ENCODE assay signal across 10 cellular contexts in the genomic region with DNA sequence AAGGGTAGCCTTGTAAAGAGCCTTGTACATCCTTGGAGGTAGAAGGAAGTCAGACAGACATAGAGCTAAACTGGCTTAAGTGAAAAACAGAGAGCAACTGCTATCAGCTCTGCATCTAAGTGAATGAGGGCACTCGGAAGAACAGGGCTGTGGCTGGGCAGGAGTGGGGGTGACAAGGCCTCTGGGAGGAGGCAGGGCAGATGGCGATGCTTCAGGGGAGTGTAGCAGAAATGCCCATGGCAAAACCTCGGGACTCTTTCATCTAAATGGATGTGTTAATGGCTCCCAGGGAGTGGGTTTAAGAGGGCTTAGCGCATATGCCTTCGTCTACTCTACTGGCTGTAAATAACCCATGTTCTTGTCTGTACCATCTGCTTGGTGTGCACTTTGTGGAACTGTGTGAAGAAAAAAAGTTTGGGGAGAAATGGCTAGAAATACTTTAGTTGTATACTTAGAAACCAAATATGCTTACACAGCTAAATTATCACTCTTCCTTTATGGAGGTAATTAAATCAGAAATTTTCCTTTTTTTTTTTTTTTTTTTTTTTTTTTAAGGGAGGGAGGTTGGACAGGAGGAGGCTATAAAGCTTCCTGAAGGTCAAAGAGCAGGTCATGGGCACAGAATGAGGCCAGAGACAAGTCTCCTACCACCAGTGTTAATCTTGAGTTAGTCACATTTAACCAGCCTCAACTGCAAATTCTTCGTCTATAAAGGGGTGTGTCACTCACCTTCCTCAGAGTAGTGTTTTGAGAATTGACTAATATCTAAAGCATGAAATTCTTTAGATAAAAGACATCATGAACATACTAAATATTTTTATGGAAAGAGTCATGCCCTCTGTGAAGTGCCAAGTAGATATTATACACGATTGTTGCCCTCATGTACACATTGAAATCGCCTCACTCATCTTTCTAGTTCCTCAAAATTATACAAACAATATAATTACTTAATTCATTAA.
A peak's percentile ranks its signal among the peaks of the same experiment; 100 is the strongest.
DNase-seq lines count a peak whose midpoint lies in the region; ATAC-seq lines count a peak whose summit lies in the region.
"Had no signal": no experiment of that assay in that cellular context is flagged by ENCODE, and none has a peak within 500 bp of the region (broad histone marks: within the 10 kb centered on the region; RNA-seq: fewer than 3 reads in every experiment).

No MANE protein-coding gene starts in this region.

- no peak overlapping the region for H3K4me3 Mint-ChIP-seq in activated naive CD8-positive, alpha-beta T cell treated with anti-CD3 and anti-CD28 coated beads, Interleukin-2, amount 10 ng/mL, durations not matched to agents 7 days and 5 days
- H3K4me3 Mint-ChIP-seq in natural killer cell treated with Interleukin-12 subunit alpha and Interleukin-12 subunit beta and Interleukin-15 and Interleukin-18, amount 100 ng/mL, for 72 hours = peak overlapping the region; percentile 69

- H3K27me3 Mint-ChIP-seq in activated naive CD8-positive, alpha-beta T cell treated with anti-CD3 and anti-CD28 coated beads, Interleukin-2, amount 10 ng/mL, durations not matched to agents 7 days and 5 days = no peaks in the 10 kb centered on the region
- no peaks in the 10 kb centered on the region for H3K27me3 Mint-ChIP-seq in natural killer cell treated with Interleukin-12 subunit alpha and Interleukin-12 subunit beta and Interleukin-15 and Interleukin-18, amount 100 ng/mL, for 72 hours

- POLR2A ChIA-PET in activated naive CD8-positive, alpha-beta T cell treated with anti-CD3 and anti-CD28 coated beads, Interleukin-2, amount 10 ng/mL, durations not matched to agents 7 days and 5 days (lab: Charles Lee) = interaction anchor here (0.9 to 1.1 kb wide), 2 partner anchors 18 to 31 kb away, joined by 3 to 4 read pairs; no protein-coding TSS in a partner anchor

- H3K9me3 Mint-ChIP-seq in activated naive CD8-positive, alpha-beta T cell treated with anti-CD3 and anti-CD28 coated beads, Interleukin-2, amount 10 ng/mL, durations not matched to agents 7 days and 5 days = no peaks in the 10 kb centered on the region
- no peaks in the 10 kb centered on the region for H3K9me3 Mint-ChIP-seq in natural killer cell treated with Interleukin-12 subunit alpha and Interleukin-12 subunit beta and Interleukin-15 and Interleukin-18, amount 100 ng/mL, for 72 hours

- peaks cover 65% of the 10 kb centered on the region for H3K4me1 Mint-ChIP-seq in activated naive CD8-positive, alpha-beta T cell treated with anti-CD3 and anti-CD28 coated beads, Interleukin-2, amount 10 ng/mL, durations not matched to agents 7 days and 5 days
- peaks cover 53 to 65% of the 10 kb centered on the region in 2 donors for H3K4me1 Mint-ChIP-seq in natural killer cell treated with Interleukin-12 subunit alpha and Interleukin-12 subunit beta and Interleukin-15 and Interleukin-18, amount 100 ng/mL, for 72 hours (ENCODE audit: low read depth in 2 of 2)

- H3K36me3 Mint-ChIP-seq in activated naive CD8-positive, alpha-beta T cell treated with anti-CD3 and anti-CD28 coated beads, Interleukin-2, amount 10 ng/mL, durations not matched to agents 7 days and 5 days = peaks cover 27% of the 10 kb centered on the region
- peaks cover 12% of the 10 kb centered on the region for H3K36me3 Mint-ChIP-seq in natural killer cell treated with Interleukin-12 subunit alpha and Interleukin-12 subunit beta and Interleukin-15 and Interleukin-18, amount 100 ng/mL, for 72 hours

- no peak for ATAC-seq in activated naive CD8-positive, alpha-beta T cell treated with anti-CD3 and anti-CD28 coated beads, Interleukin-2, amount 10 ng/mL, durations not matched to agents 7 days and 5 days (ENCODE audit: low read depth)
- ATAC-seq in natural killer cell treated with Interleukin-12 subunit alpha and Interleukin-12 subunit beta and Interleukin-15 and Interleukin-18, amount 100 ng/mL, for 72 hours = no peak
- ATAC-seq in GM21576 (IDR thresholded peaks at IDR 0.05; ENCODE audit: unreplicated experiment) = no peak

- H3K27ac Mint-ChIP-seq in activated naive CD8-positive, alpha-beta T cell treated with anti-CD3 and anti-CD28 coated beads, Interleukin-2, amount 10 ng/mL, durations not matched to agents 7 days and 5 days = peak overlapping the region; percentile 88
- peak overlapping the region; percentile 95 to 97 for H3K27ac Mint-ChIP-seq in natural killer cell treated with Interleukin-12 subunit alpha and Interleukin-12 subunit beta and Interleukin-15 and Interleukin-18, amount 100 ng/mL, for 72 hours

- DNase-seq in EL (peak; percentile 76), NCI-H2171 (lab: John Stamatoyannopoulos, UW) (peak; percentile 73), NCI-H2196 treated with DMSO at 0.1 percent for 48 hours (lab: John Stamatoyannopoulos, UW; ENCODE audit: unreplicated experiment) (no peak), NCI-H1417 treated with DMSO at 0.1 percent for 48 hours (lab: John Stamatoyannopoulos, UW) (no peak), Kasumi-1 (lab: John Stamatoyannopoulos, UW) (no peak)
- no peak for DNase-seq in activated naive CD8-positive, alpha-beta T cell treated with anti-CD3 and anti-CD28 coated beads, Interleukin-2, amount 10 ng/mL, durations not matched to agents 7 days and 5 days
- no peak for DNase-seq in natural killer cell treated with Interleukin-12 subunit alpha and Interleukin-12 subunit beta and Interleukin-15 and Interleukin-18, amount 100 ng/mL, for 72 hours (ENCODE audit: low spot score)
- DNase-seq: lower lobe of right lung, T-helper 9 cell had no signal

Comparison
In these comparisons a context has a peak if more than half of its experiments do, and no peak if none do; other contexts are left out.
1. DNase-seq: peak in EL (single experiment) and NCI-H2171 (single experiment); none in activated naive CD8-positive, alpha-beta T cell treated with anti-CD3 and anti-CD28 coated beads, Interleukin-2, amount 10 ng/mL, durations not matched to agents 7 days and 5 days (single experiment), natural killer cell treated with Interleukin-12 subunit alpha and Interleukin-12 subunit beta and Interleukin-15 and Interleukin-18, amount 100 ng/mL, for 72 hours (single experiment), NCI-H2196 treated with DMSO at 0.1 percent for 48 hours (single experiment), NCI-H1417 treated with DMSO at 0.1 percent for 48 hours (single experiment) and Kasumi-1 (0 of 2).